ENCODE assay signal across 42 cellular contexts in genomic region chr15:80285379-80285778, GRCh38. TPM values are rescaled to one million over a fixed set of nuclear protein-coding genes. Genes with fewer than 3 reads are reported as not detected.
"Had no signal": no experiment of that assay in that cellular context is flagged by ENCODE, and none has a peak within 500 bp of the region (broad histone marks: within the 10 kb centered on the region; RNA-seq: fewer than 3 reads in every experiment).

No MANE protein-coding gene starts in this region.

- H3K4me3 ChIP-seq: adrenal gland, ascending aorta, body of pancreas, breast epithelium, cardiac muscle cell had no signal

- H3K27ac ChIP-seq: adrenal gland, ascending aorta, body of pancreas, brain microvascular endothelial cell, breast epithelium, cardiac muscle cell had no signal

- H3K4me1 Mint-ChIP-seq: activated naive CD4-positive, alpha-beta T cell treated with anti-CD3 and anti-CD28 coated beads, Interleukin-2, amount 10 ng/mL, durations not matched to agents 7 days and 5 days; activated naive CD8-positive, alpha-beta T cell treated with anti-CD3 and anti-CD28 coated beads for 36 hours; activated naive CD8-positive, alpha-beta T cell treated with anti-CD3 and anti-CD28 coated beads, Interleukin-2, amount 10 ng/mL, durations not matched to agents 7 days and 5 days; activated T-helper 17 cell treated with anti-CD3 and anti-CD28 coated beads, Interleukin-2, amount 50 U/mL, for 72 hours had no signal

- DNase-seq: activated effector memory CD4-positive, alpha-beta T cell treated with anti-CD3 and anti-CD28 coated beads, Interleukin-2, amount 50 U/mL, for 16 hours; activated effector memory CD4-positive, alpha-beta T cell treated with Interleukin-2 at 50 U/mL for 16 hours; activated gamma-delta T cell; activated gamma-delta T cell treated with Interleukin-2 at 50 U/mL for 16 hours; activated naive CD4-positive, alpha-beta T cell; activated naive CD4-positive, alpha-beta T cell treated with anti-CD3 and anti-CD28 coated beads for 36 hours; activated naive CD4-positive, alpha-beta T cell treated with anti-CD3 and anti-CD28 coated beads, Interleukin-2, amount 10 ng/mL, durations not matched to agents 7 days and 5 days; activated naive CD4-positive, alpha-beta T cell treated with anti-CD3 and anti-CD28 coated beads, Interleukin-2, amount 50 U/mL, for 16 hours; activated naive CD4-positive, alpha-beta T cell treated with Interleukin-2 at 50 U/mL for 16 hours; activated naive CD8-positive, alpha-beta T cell treated with anti-CD3 and anti-CD28 coated beads for 36 hours; activated naive CD8-positive, alpha-beta T cell treated with anti-CD3 and anti-CD28 coated beads, Interleukin-2, amount 10 ng/mL, durations not matched to agents 7 days and 5 days; activated naive CD8-positive, alpha-beta T cell treated with anti-CD3 and anti-CD28 coated beads, Interleukin-2, amount 50 U/mL, for 24 hours; activated T-cell treated with anti-CD3 and anti-CD28 coated beads for 4 hours; activated T-cell treated with anti-CD3 and anti-CD28 coated beads, Interleukin-2, amount 50 U/mL, for 1 hour; activated T-cell treated with anti-CD3 and anti-CD28 coated beads, Interleukin-2, amount 50 U/mL, for 24 hours; activated T-cell treated with anti-CD3 and anti-CD28 coated beads, Interleukin-2, amount 50 U/mL, for 4 hours; activated T-cell treated with anti-CD3 and anti-CD28 coated beads, Interleukin-2, amount 50 U/mL, for 48 hours; activated T-cell treated with anti-CD3 and anti-CD28 coated beads, Interleukin-2, amount 50 U/mL, for 72 hours; adrenal gland; amniotic stem cell; amygdala; anterior cingulate cortex; aorta; body of pancreas; brain microvascular endothelial cell; caudate nucleus; central memory CD4-positive, alpha-beta T cell; cerebellar nuclear complex had no signal

- H3K27ac Mint-ChIP-seq: activated naive CD4-positive, alpha-beta T cell treated with anti-CD3 and anti-CD28 coated beads for 36 hours; activated naive CD4-positive, alpha-beta T cell treated with anti-CD3 and anti-CD28 coated beads, Interleukin-2, amount 10 ng/mL, durations not matched to agents 7 days and 5 days; activated naive CD4-positive, alpha-beta T cell treated with anti-CD3 and anti-CD28 coated beads, Interleukin-2, amount 50 U/mL, for 24 hours; activated naive CD8-positive, alpha-beta T cell; activated naive CD8-positive, alpha-beta T cell treated with anti-CD3 and anti-CD28 coated beads for 36 hours; activated naive CD8-positive, alpha-beta T cell treated with anti-CD3 and anti-CD28 coated beads, Interleukin-2, amount 10 ng/mL, durations not matched to agents 7 days and 5 days; activated naive CD8-positive, alpha-beta T cell treated with anti-CD3 and anti-CD28 coated beads, Interleukin-2, amount 50 U/mL, for 24 hours; activated T-cell treated with anti-CD3 and anti-CD28 coated beads, Interleukin-2, amount 50 U/mL, for 24 hours; activated T-cell treated with anti-CD3 and anti-CD28 coated beads, Interleukin-2, amount 50 U/mL, for 72 hours; activated T-helper 1 cell treated with anti-CD3 and anti-CD28 coated beads, Interleukin-12 subunit alpha, Interleukin-12 subunit beta, Interleukin-2, Interleukin-4 antibody, amounts not matched to agents 30 ng/mL and 10 ng/mL and 1 ng/mL, durations not matched to agents 14 hours and 24 hours and 36 hours; activated T-helper 17 cell treated with anti-CD3 and anti-CD28 coated beads, Interleukin-2, amount 50 U/mL, for 72 hours; activated T-helper 2 cell treated with anti-CD3 and anti-CD28 coated beads, Interferon-gamma antibody, Interleukin-2, Interleukin-4, amounts not matched to agents 10 μg/mL and 5 μg/mL and 100 μg/mL, durations not matched to agents 14 hours and 24 hours and 36 hours; brain had no signal

- H3K36me3 Mint-ChIP-seq: activated naive CD4-positive, alpha-beta T cell treated with anti-CD3 and anti-CD28 coated beads, Interleukin-2, amount 10 ng/mL, durations not matched to agents 7 days and 5 days; activated naive CD4-positive, alpha-beta T cell treated with anti-CD3 and anti-CD28 coated beads, Interleukin-2, amount 50 U/mL, for 24 hours; activated naive CD4-positive, alpha-beta T cell treated with anti-CD3 and anti-CD28 coated beads, Interleukin-2, amount 50 U/mL, for 72 hours; activated naive CD8-positive, alpha-beta T cell; activated naive CD8-positive, alpha-beta T cell treated with anti-CD3 and anti-CD28 coated beads for 36 hours; activated naive CD8-positive, alpha-beta T cell treated with anti-CD3 and anti-CD28 coated beads, Interleukin-2, amount 10 ng/mL, durations not matched to agents 7 days and 5 days; brain had no signal

- H3K27me3 ChIP-seq: adrenal gland, ascending aorta, body of pancreas, brain microvascular endothelial cell, cardiac muscle cell had no signal

- H3K27me3 Mint-ChIP-seq: activated naive CD8-positive, alpha-beta T cell treated with anti-CD3 and anti-CD28 coated beads, Interleukin-2, amount 10 ng/mL, durations not matched to agents 7 days and 5 days had no signal

- H3K4me3 Mint-ChIP-seq: activated naive CD4-positive, alpha-beta T cell treated with anti-CD3 and anti-CD28 coated beads for 36 hours; activated naive CD4-positive, alpha-beta T cell treated with anti-CD3 and anti-CD28 coated beads, Interleukin-2, amount 10 ng/mL, durations not matched to agents 7 days and 5 days; activated naive CD4-positive, alpha-beta T cell treated with anti-CD3 and anti-CD28 coated beads, Interleukin-2, amount 50 U/mL, for 24 hours; activated naive CD8-positive, alpha-beta T cell; activated naive CD8-positive, alpha-beta T cell treated with anti-CD3 and anti-CD28 coated beads for 36 hours; activated naive CD8-positive, alpha-beta T cell treated with anti-CD3 and anti-CD28 coated beads, Interleukin-2, amount 10 ng/mL, durations not matched to agents 7 days and 5 days; activated naive CD8-positive, alpha-beta T cell treated with anti-CD3 and anti-CD28 coated beads, Interleukin-2, amount 50 U/mL, for 24 hours; activated T-cell treated with anti-CD3 and anti-CD28 coated beads, Interleukin-2, amount 50 U/mL, for 24 hours; activated T-cell treated with anti-CD3 and anti-CD28 coated beads, Interleukin-2, amount 50 U/mL, for 4 hours; activated T-cell treated with anti-CD3 and anti-CD28 coated beads, Interleukin-2, amount 50 U/mL, for 72 hours; activated T-helper 1 cell treated with anti-CD3 and anti-CD28 coated beads, Interleukin-12 subunit alpha, Interleukin-12 subunit beta, Interleukin-2, Interleukin-4 antibody, amounts not matched to agents 30 ng/mL and 10 ng/mL and 1 ng/mL, durations not matched to agents 14 hours and 24 hours and 36 hours; activated T-helper 17 cell treated with anti-CD3 and anti-CD28 coated beads, Interleukin-2, amount 50 U/mL, for 72 hours; brain; central memory CD8-positive, alpha-beta T cell had no signal

- ATAC-seq: activated naive CD4-positive, alpha-beta T cell treated with anti-CD3 and anti-CD28 coated beads, Interleukin-2, amount 50 U/mL, for 72 hours; activated naive CD8-positive, alpha-beta T cell treated with anti-CD3 and anti-CD28 coated beads, Interleukin-2, amount 50 U/mL, for 24 hours; activated T-cell treated with anti-CD3 and anti-CD28 coated beads, Interleukin-2, amount 50 U/mL, for 4 hours; activated T-cell treated with anti-CD3 and anti-CD28 coated beads, Interleukin-2, amount 50 U/mL, for 72 hours; activated T-helper 17 cell treated with anti-CD3 and anti-CD28 coated beads, Interleukin-2, amount 50 U/mL, for 72 hours; body of pancreas had no signal

- H3K9me3 Mint-ChIP-seq: activated naive CD4-positive, alpha-beta T cell treated with anti-CD3 and anti-CD28 coated beads for 36 hours; activated naive CD4-positive, alpha-beta T cell treated with anti-CD3 and anti-CD28 coated beads, Interleukin-2, amount 10 ng/mL, durations not matched to agents 7 days and 5 days; activated naive CD4-positive, alpha-beta T cell treated with anti-CD3 and anti-CD28 coated beads, Interleukin-2, amount 50 U/mL, for 24 hours; activated naive CD8-positive, alpha-beta T cell treated with anti-CD3 and anti-CD28 coated beads for 36 hours; activated naive CD8-positive, alpha-beta T cell treated with anti-CD3 and anti-CD28 coated beads, Interleukin-2, amount 10 ng/mL, durations not matched to agents 7 days and 5 days; activated naive CD8-positive, alpha-beta T cell treated with anti-CD3 and anti-CD28 coated beads, Interleukin-2, amount 50 U/mL, for 24 hours; activated T-cell treated with anti-CD3 and anti-CD28 coated beads, Interleukin-2, amount 50 U/mL, for 24 hours; activated T-cell treated with anti-CD3 and anti-CD28 coated beads, Interleukin-2, amount 50 U/mL, for 4 hours; activated T-cell treated with anti-CD3 and anti-CD28 coated beads, Interleukin-2, amount 50 U/mL, for 72 hours; activated T-helper 1 cell treated with anti-CD3 and anti-CD28 coated beads, Interleukin-12 subunit alpha, Interleukin-12 subunit beta, Interleukin-2, Interleukin-4 antibody, amounts not matched to agents 30 ng/mL and 10 ng/mL and 1 ng/mL, durations not matched to agents 14 hours and 24 hours and 36 hours; activated T-helper 17 cell treated with anti-CD3 and anti-CD28 coated beads, Interleukin-2, amount 50 U/mL, for 72 hours; activated T-helper 2 cell treated with anti-CD3 and anti-CD28 coated beads, Interferon-gamma antibody, Interleukin-2, Interleukin-4, amounts not matched to agents 10 μg/mL and 5 μg/mL and 100 μg/mL, durations not matched to agents 14 hours and 24 hours and 36 hours; central memory CD8-positive, alpha-beta T cell had no signal

- H3K4me1 ChIP-seq: adrenal gland, ascending aorta, body of pancreas, breast epithelium had no signal

- H3K9me3 ChIP-seq: adrenal gland, ascending aorta, body of pancreas, breast epithelium had no signal

- H3K36me3 ChIP-seq: adrenal gland, ascending aorta, brain microvascular endothelial cell, breast epithelium, cardiac muscle cell had no signal

RNA-seq across cellular contexts. Expression of gene CTXND1, which starts 33.4 kb away (rescaled TPM):
- total RNA-seq: activated naive CD4-positive, alpha-beta T cell treated with anti-CD3 and anti-CD28 coated beads for 36 hours; activated naive CD4-positive, alpha-beta T cell treated with anti-CD3 and anti-CD28 coated beads, Interleukin-2, amount 50 U/mL, for 72 hours; activated naive CD8-positive, alpha-beta T cell treated with anti-CD3 and anti-CD28 coated beads for 36 hours; activated naive CD8-positive, alpha-beta T cell treated with anti-CD3 and anti-CD28 coated beads, Interleukin-2, amount 10 ng/mL, durations not matched to agents 7 days and 5 days; activated T-cell treated with anti-CD3 and anti-CD28 coated beads, Interleukin-2, amount 50 U/mL, for 72 hours; activated T-helper 1 cell treated with anti-CD3 and anti-CD28 coated beads, Interleukin-12 subunit alpha, Interleukin-12 subunit beta, Interleukin-2, Interleukin-4 antibody, amounts not matched to agents 30 ng/mL and 10 ng/mL and 1 ng/mL, durations not matched to agents 14 hours and 24 hours and 36 hours; activated T-helper 17 cell treated with anti-CD3 and anti-CD28 coated beads, Interleukin-2, amount 50 U/mL, for 72 hours; activated T-helper 2 cell treated with anti-CD3 and anti-CD28 coated beads, Interferon-gamma antibody, Interleukin-2, Interleukin-4, amounts not matched to agents 10 μg/mL and 5 μg/mL and 100 μg/mL, durations not matched to agents 14 hours and 24 hours and 36 hours; astrocyte; breast epithelium; bronchial epithelial cell; chondrocyte had no signal
